ENCODE assay signal across 13 cellular contexts in genomic region chr4:1297456-1298325, GRCh38. TPM values are rescaled to one million over a fixed set of nuclear protein-coding genes. Genes with fewer than 3 reads are reported as not detected.
A peak's percentile ranks its signal among the peaks of the same experiment; 100 is the strongest.
DNase-seq lines count a peak whose midpoint lies in the region; ATAC-seq and TF ChIP-seq lines count a peak whose summit lies in the region.
"Had no signal": no experiment of that assay in that cellular context is flagged by ENCODE, and none has a peak within 500 bp of the region (broad histone marks: within the 10 kb centered on the region; RNA-seq: fewer than 3 reads in every experiment).

No MANE protein-coding gene starts in this region.

- no peak overlapping the region for H3K4me3 Mint-ChIP-seq in activated CD4-positive, alpha-beta T cell treated with anti-CD3 and anti-CD28 coated beads, Interleukin-2, amount 10 ng/mL, durations not matched to agents 7 days and 5 days
- no peak overlapping the region for H3K4me3 Mint-ChIP-seq in T-cell
- H3K4me3 Mint-ChIP-seq in progenitor cell of endocrine pancreas (ENCODE audit: low read depth): no peak overlapping the region
- H3K4me3 Mint-ChIP-seq: T-helper 1 cell treated with Interleukin-12 subunit alpha and Interleukin-12 subunit beta and Interleukin-4 antibody, amounts not matched to agents 30 μg/mL and 1 μg/mL, for 36 hours had no signal

- CTCF ChIA-PET in activated CD4-positive, alpha-beta T cell treated with anti-CD3 and anti-CD28 coated beads, Interleukin-2, amount 10 ng/mL, durations not matched to agents 7 days and 5 days (lab: Charles Lee): interaction anchor here (0.6 kb wide), 1 partner anchor 152 kb away, joined by 3 read pairs; no protein-coding TSS in a partner anchor
- CTCF ChIA-PET in T-cell (lab: Charles Lee): no interaction called here

- DNase-seq in activated CD4-positive, alpha-beta T cell treated with anti-CD3 and anti-CD28 coated beads, Interleukin-2, amount 10 ng/mL, durations not matched to agents 7 days and 5 days: no peak
- no peak for DNase-seq in activated CD4-positive, alpha-beta T cell treated with anti-CD3 and anti-CD28 coated beads for 1 hour
- DNase-seq in T-cell: peak in 5 of 34 experiments; percentile 10 to 39 (median 14)
- DNase-seq in epidermal melanocyte (ENCODE audit: insufficient read length, low spot score): peak; percentile 7
- no peak for DNase-seq in progenitor cell of endocrine pancreas (ENCODE audit: low spot score, unreplicated experiment)
- DNase-seq in 8988T: no peak
- no peak for DNase-seq in NCI-H187 treated with DMSO at 0.1 percent for 48 hours (lab: John Stamatoyannopoulos, UW)
- DNase-seq: GOT3, mesenchymal stem cell, RPMI8226 had no signal

- H3K9me3 Mint-ChIP-seq in activated CD4-positive, alpha-beta T cell treated with anti-CD3 and anti-CD28 coated beads, Interleukin-2, amount 10 ng/mL, durations not matched to agents 7 days and 5 days: no peaks in the 10 kb centered on the region
- H3K9me3 Mint-ChIP-seq in T-cell (no peaks in the 10 kb centered on the region), progenitor cell of endocrine pancreas (ENCODE audit: low read depth) (no peaks in the 10 kb centered on the region)
- H3K9me3 Mint-ChIP-seq: T-helper 1 cell treated with Interleukin-12 subunit alpha and Interleukin-12 subunit beta and Interleukin-4 antibody, amounts not matched to agents 30 μg/mL and 1 μg/mL, for 36 hours had no signal

- ATAC-seq in T-cell (replicated peaks in 1 of 4) (peak in 2 of 4 experiments; percentile 34 to 37), HG02759 (IDR thresholded peaks at IDR 0.05; ENCODE audit: unreplicated experiment) (no peak)
- ATAC-seq: activated CD4-positive, CD25-positive, alpha-beta regulatory T cell treated with anti-CD3 and anti-CD28 coated beads, Interleukin-2, amount 50 U/mL, for 24 hours had no signal

- peaks cover 38% of the 10 kb centered on the region for H3K36me3 Mint-ChIP-seq in activated CD4-positive, alpha-beta T cell treated with anti-CD3 and anti-CD28 coated beads, Interleukin-2, amount 10 ng/mL, durations not matched to agents 7 days and 5 days (ENCODE audit: low read depth)
- H3K36me3 Mint-ChIP-seq in T-cell (peaks cover 24% of the 10 kb centered on the region), progenitor cell of endocrine pancreas (ENCODE audit: insufficient read depth) (peaks cover 8% of the 10 kb centered on the region)

- TF ChIP-seq CTCF in progenitor cell of endocrine pancreas (IDR thresholded peaks at IDR 0.05; ENCODE audit: unreplicated experiment): no peak

- peaks cover 48% of the 10 kb centered on the region for H3K4me1 Mint-ChIP-seq in activated CD4-positive, alpha-beta T cell treated with anti-CD3 and anti-CD28 coated beads, Interleukin-2, amount 10 ng/mL, durations not matched to agents 7 days and 5 days
- H3K4me1 Mint-ChIP-seq in T-cell: peaks cover 42 to 76% (median 66%) of the 10 kb centered on the region in 3 donors
- no peaks in the 10 kb centered on the region for H3K4me1 Mint-ChIP-seq in progenitor cell of endocrine pancreas (ENCODE audit: low read depth)

- POLR2A ChIA-PET in activated CD4-positive, alpha-beta T cell treated with anti-CD3 and anti-CD28 coated beads, Interleukin-2, amount 10 ng/mL, durations not matched to agents 7 days and 5 days (lab: Charles Lee): no interaction called here
- POLR2A ChIA-PET in T-cell (lab: Charles Lee): no interaction called here

- peak overlapping the region; percentile 2 for H3K27ac Mint-ChIP-seq in activated CD4-positive, alpha-beta T cell treated with anti-CD3 and anti-CD28 coated beads, Interleukin-2, amount 10 ng/mL, durations not matched to agents 7 days and 5 days
- H3K27ac Mint-ChIP-seq in T-cell (peak overlapping the region; percentile 23 to 44), progenitor cell of endocrine pancreas (peak overlapping the region; percentile 87)
- H3K27ac Mint-ChIP-seq: T-helper 1 cell treated with Interleukin-12 subunit alpha and Interleukin-12 subunit beta and Interleukin-4 antibody, amounts not matched to agents 30 μg/mL and 1 μg/mL, for 36 hours had no signal

- H3K27me3 Mint-ChIP-seq in activated CD4-positive, alpha-beta T cell treated with anti-CD3 and anti-CD28 coated beads, Interleukin-2, amount 10 ng/mL, durations not matched to agents 7 days and 5 days: no peaks in the 10 kb centered on the region
- no peaks in the 10 kb centered on the region for H3K27me3 Mint-ChIP-seq in T-cell
- no peaks in the 10 kb centered on the region for H3K27me3 Mint-ChIP-seq in progenitor cell of endocrine pancreas

RNA-seq across cellular contexts. Expression of gene MAEA, which starts 8.0 kb away (rescaled TPM):
- 10 to 100 TPM; 63.8 to 69.0 TPM for total RNA-seq in activated CD4-positive, alpha-beta T cell treated with anti-CD3 and anti-CD28 coated beads, Interleukin-2, amount 10 ng/mL, durations not matched to agents 7 days and 5 days
- total RNA-seq in T-cell (100 to 1,000 TPM in 2 of 5 donors, 10 to 100 TPM in 3; 62.3 to 114 (median 87.2) TPM), progenitor cell of endocrine pancreas (77.8 and 81.3 TPM in 2 replicates)

RNA-seq across cellular contexts. Expression of gene CTBP1, which starts 48.8 kb away (rescaled TPM):
- total RNA-seq in activated CD4-positive, alpha-beta T cell treated with anti-CD3 and anti-CD28 coated beads, Interleukin-2, amount 10 ng/mL, durations not matched to agents 7 days and 5 days: 100 to 1,000 TPM; 223 to 242 TPM
- total RNA-seq in T-cell (100 to 1,000 TPM; 185 to 232 (median 207) TPM), progenitor cell of endocrine pancreas (199 and 204 TPM in 2 replicates)

RNA-seq across cellular contexts. Expression of gene UVSSA, which starts 49.3 kb away (rescaled TPM):
- total RNA-seq in activated CD4-positive, alpha-beta T cell treated with anti-CD3 and anti-CD28 coated beads, Interleukin-2, amount 10 ng/mL, durations not matched to agents 7 days and 5 days: 10 to 100 TPM; 19.1 to 23.0 TPM
- 10 to 100 TPM; 39.9 to 53.7 (median 42.7) TPM for total RNA-seq in T-cell
- total RNA-seq in progenitor cell of endocrine pancreas: 32.5 and 39.5 TPM in 2 replicates

Comparison
In these comparisons a context has a peak if more than half of its experiments do, and no peak if none do; other contexts are left out.
1. H3K27ac Mint-ChIP-seq: peak in every context shown above with its lines; median percentile 87 in progenitor cell of endocrine pancreas; 34 in T-cell; 2 in activated CD4-positive, alpha-beta T cell treated with anti-CD3 and anti-CD28 coated beads, Interleukin-2, amount 10 ng/mL, durations not matched to agents 7 days and 5 days.